ENCODE assay signal across 10 cellular contexts in the genomic region with DNA sequence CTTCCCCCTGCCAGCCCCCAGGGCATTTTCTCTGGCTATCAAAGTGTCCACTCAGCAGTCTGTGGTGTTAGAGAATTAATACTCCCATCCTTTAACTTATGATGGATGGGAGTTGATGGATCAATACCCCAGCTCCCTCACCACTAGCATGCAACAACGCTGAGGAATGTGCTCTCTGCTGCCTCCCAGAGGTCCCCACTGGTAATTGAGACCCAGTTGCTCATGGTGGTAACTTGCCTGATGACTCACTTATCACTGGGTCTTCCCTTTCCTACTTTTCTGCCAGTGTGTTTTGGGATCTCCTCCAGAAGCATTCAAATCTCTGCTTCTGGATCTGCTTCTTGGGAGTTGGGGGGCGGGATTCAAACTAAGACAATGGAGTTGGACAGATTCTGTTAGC. TPM values are rescaled to one million over a fixed set of nuclear protein-coding genes. Genes with fewer than 3 reads are reported as not detected.
DNase-seq lines count a peak whose midpoint lies in the region; ATAC-seq and TF ChIP-seq lines count a peak whose summit lies in the region.
"Had no signal": no experiment of that assay in that cellular context is flagged by ENCODE, and none has a peak within 500 bp of the region (broad histone marks: within the 10 kb centered on the region; RNA-seq: fewer than 3 reads in every experiment).

No MANE protein-coding gene starts in this region.

- H3K4me1 Mint-ChIP-seq in activated naive CD4-positive, alpha-beta T cell treated with anti-CD3 and anti-CD28 coated beads for 36 hours (ENCODE audit: low read depth) = no peaks in the 10 kb centered on the region
- H3K4me1 Mint-ChIP-seq in activated naive CD4-positive, alpha-beta T cell treated with anti-CD3 and anti-CD28 coated beads, Interleukin-2, amount 10 ng/mL, durations not matched to agents 7 days and 5 days = no peaks in the 10 kb centered on the region
- H3K4me1 Mint-ChIP-seq: T-cell had no signal

- peaks cover 26% of the 10 kb centered on the region for H3K27me3 Mint-ChIP-seq in activated naive CD4-positive, alpha-beta T cell treated with anti-CD3 and anti-CD28 coated beads for 36 hours (ENCODE audit: low read depth)
- peaks cover 6% of the 10 kb centered on the region for H3K27me3 Mint-ChIP-seq in activated naive CD4-positive, alpha-beta T cell treated with anti-CD3 and anti-CD28 coated beads, Interleukin-2, amount 10 ng/mL, durations not matched to agents 7 days and 5 days

- H3K4me3 Mint-ChIP-seq in activated naive CD4-positive, alpha-beta T cell treated with anti-CD3 and anti-CD28 coated beads for 36 hours = no peak overlapping the region
- no peak overlapping the region for H3K4me3 Mint-ChIP-seq in activated naive CD4-positive, alpha-beta T cell treated with anti-CD3 and anti-CD28 coated beads, Interleukin-2, amount 10 ng/mL, durations not matched to agents 7 days and 5 days
- H3K4me3 Mint-ChIP-seq: dendritic cell treated with granulocyte-macrophage colony-stimulating factor and Interleukin-4, amounts not matched to agents 40 ng/mL and 50 ng/mL, for 4 days; T-cell had no signal

- H3K36me3 Mint-ChIP-seq in activated naive CD4-positive, alpha-beta T cell treated with anti-CD3 and anti-CD28 coated beads for 36 hours (ENCODE audit: low read depth) = peaks cover 2% of the 10 kb centered on the region
- H3K36me3 Mint-ChIP-seq in activated naive CD4-positive, alpha-beta T cell treated with anti-CD3 and anti-CD28 coated beads, Interleukin-2, amount 10 ng/mL, durations not matched to agents 7 days and 5 days = peaks cover 2% of the 10 kb centered on the region
- H3K36me3 Mint-ChIP-seq: T-cell had no signal

- TF ChIP-seq EP300 in Ishikawa (IDR thresholded peaks at IDR 0.05; ENCODE audit: borderline replicate concordance) = no peak

- peak; percentile 52 for DNase-seq in activated naive CD4-positive, alpha-beta T cell treated with anti-CD3 and anti-CD28 coated beads for 36 hours
- no peak for DNase-seq in activated naive CD4-positive, alpha-beta T cell (lab: John Stamatoyannopoulos, UW)
- peak; percentile 32 for DNase-seq in activated naive CD4-positive, alpha-beta T cell treated with anti-CD3 and anti-CD28 coated beads, Interleukin-2, amount 10 ng/mL, durations not matched to agents 7 days and 5 days
- DNase-seq in renal cortical epithelial cell (ENCODE audit: low read depth) (peak; percentile 2), posterior vena cava (ENCODE audit: low spot score) (no peak)

- intact Hi-C loops in activated naive CD4-positive, alpha-beta T cell treated with anti-CD3 and anti-CD28 coated beads for 36 hours (cut with micrococcal nuclease) = no loop called here
- intact Hi-C loops in posterior vena cava (cut with DNase I) = no loop called here

- H3K9me3 Mint-ChIP-seq in activated naive CD4-positive, alpha-beta T cell treated with anti-CD3 and anti-CD28 coated beads for 36 hours = peaks cover 4% of the 10 kb centered on the region
- peaks cover 10% of the 10 kb centered on the region for H3K9me3 Mint-ChIP-seq in activated naive CD4-positive, alpha-beta T cell treated with anti-CD3 and anti-CD28 coated beads, Interleukin-2, amount 10 ng/mL, durations not matched to agents 7 days and 5 days

- no peak overlapping the region for H3K27ac Mint-ChIP-seq in activated naive CD4-positive, alpha-beta T cell treated with anti-CD3 and anti-CD28 coated beads for 36 hours
- no peak overlapping the region for H3K27ac Mint-ChIP-seq in activated naive CD4-positive, alpha-beta T cell treated with anti-CD3 and anti-CD28 coated beads, Interleukin-2, amount 10 ng/mL, durations not matched to agents 7 days and 5 days
- H3K27ac Mint-ChIP-seq: dendritic cell treated with granulocyte-macrophage colony-stimulating factor and Interleukin-4, amounts not matched to agents 40 ng/mL and 50 ng/mL, for 4 days; T-cell had no signal

- no peak for TF ChIP-seq RAD21 in Ishikawa (IDR thresholded peaks at IDR 0.05; ENCODE audit: low read depth)

- ATAC-seq in GM18873 (IDR thresholded peaks at IDR 0.05; ENCODE audit: low FRiP score, unreplicated experiment) = no peak
- no peak for ATAC-seq in HG02938 (IDR thresholded peaks at IDR 0.05; ENCODE audit: unreplicated experiment)
- ATAC-seq: T-cell had no signal

- CTCF ChIA-PET in activated naive CD4-positive, alpha-beta T cell treated with anti-CD3 and anti-CD28 coated beads for 36 hours (lab: Charles Lee) = interaction anchor here (0.6 to 1.6 kb wide), 3 partner anchors 77 to 165 kb away, joined by 3 to 5 read pairs (median 3); no protein-coding TSS in a partner anchor
- CTCF ChIA-PET in activated naive CD4-positive, alpha-beta T cell treated with anti-CD3 and anti-CD28 coated beads, Interleukin-2, amount 10 ng/mL, durations not matched to agents 7 days and 5 days (lab: Charles Lee) = no interaction called here

TF ChIP-seq in Ishikawa, 13 proteins besides CTCF, POLR2A, EP300 and RAD21:
- TF ChIP-seq TEAD4 (IDR thresholded peaks at IDR 0.05) = 0 out of 2 replicates have a peak, but pooled peaks have one; percentile 25
- TF ChIP-seq, protein P1, sequence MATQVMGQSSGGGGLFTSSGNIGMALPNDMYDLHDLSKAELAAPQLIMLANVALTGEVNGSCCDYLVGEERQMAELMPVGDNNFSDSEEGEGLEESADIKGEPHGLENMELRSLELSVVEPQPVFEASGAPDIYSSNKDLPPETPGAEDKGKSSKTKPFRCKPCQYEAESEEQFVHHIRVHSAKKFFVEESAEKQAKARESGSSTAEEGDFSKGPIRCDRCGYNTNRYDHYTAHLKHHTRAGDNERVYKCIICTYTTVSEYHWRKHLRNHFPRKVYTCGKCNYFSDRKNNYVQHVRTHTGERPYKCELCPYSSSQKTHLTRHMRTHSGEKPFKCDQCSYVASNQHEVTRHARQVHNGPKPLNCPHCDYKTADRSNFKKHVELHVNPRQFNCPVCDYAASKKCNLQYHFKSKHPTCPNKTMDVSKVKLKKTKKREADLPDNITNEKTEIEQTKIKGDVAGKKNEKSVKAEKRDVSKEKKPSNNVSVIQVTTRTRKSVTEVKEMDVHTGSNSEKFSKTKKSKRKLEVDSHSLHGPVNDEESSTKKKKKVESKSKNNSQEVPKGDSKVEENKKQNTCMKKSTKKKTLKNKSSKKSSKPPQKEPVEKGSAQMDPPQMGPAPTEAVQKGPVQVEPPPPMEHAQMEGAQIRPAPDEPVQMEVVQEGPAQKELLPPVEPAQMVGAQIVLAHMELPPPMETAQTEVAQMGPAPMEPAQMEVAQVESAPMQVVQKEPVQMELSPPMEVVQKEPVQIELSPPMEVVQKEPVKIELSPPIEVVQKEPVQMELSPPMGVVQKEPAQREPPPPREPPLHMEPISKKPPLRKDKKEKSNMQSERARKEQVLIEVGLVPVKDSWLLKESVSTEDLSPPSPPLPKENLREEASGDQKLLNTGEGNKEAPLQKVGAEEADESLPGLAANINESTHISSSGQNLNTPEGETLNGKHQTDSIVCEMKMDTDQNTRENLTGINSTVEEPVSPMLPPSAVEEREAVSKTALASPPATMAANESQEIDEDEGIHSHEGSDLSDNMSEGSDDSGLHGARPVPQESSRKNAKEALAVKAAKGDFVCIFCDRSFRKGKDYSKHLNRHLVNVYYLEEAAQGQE (IDR thresholded peaks at IDR 0.05; ENCODE audit: low read depth) = no peak

RNA-seq across cellular contexts. Expression of a gene that starts 20.3 kb away (rescaled TPM):
- total RNA-seq in activated naive CD4-positive, alpha-beta T cell treated with anti-CD3 and anti-CD28 coated beads for 36 hours = under 1 TPM; 0.33 to 0.35 TPM
- 0.05 and 0.17 TPM in 2 replicates for total RNA-seq in renal cortical epithelial cell
- 1 to 10 TPM; 1.7 to 5.1 TPM for total RNA-seq in posterior vena cava

Comparison
In these comparisons a context has a peak if more than half of its experiments do, and no peak if none do; other contexts are left out.
1. DNase-seq: peak in activated naive CD4-positive, alpha-beta T cell treated with anti-CD3 and anti-CD28 coated beads for 36 hours (single experiment), activated naive CD4-positive, alpha-beta T cell treated with anti-CD3 and anti-CD28 coated beads, Interleukin-2, amount 10 ng/mL, durations not matched to agents 7 days and 5 days (single experiment) and renal cortical epithelial cell (single experiment); none in activated naive CD4-positive, alpha-beta T cell (0 of 4) and posterior vena cava (single experiment).